In the genomic region with DNA sequence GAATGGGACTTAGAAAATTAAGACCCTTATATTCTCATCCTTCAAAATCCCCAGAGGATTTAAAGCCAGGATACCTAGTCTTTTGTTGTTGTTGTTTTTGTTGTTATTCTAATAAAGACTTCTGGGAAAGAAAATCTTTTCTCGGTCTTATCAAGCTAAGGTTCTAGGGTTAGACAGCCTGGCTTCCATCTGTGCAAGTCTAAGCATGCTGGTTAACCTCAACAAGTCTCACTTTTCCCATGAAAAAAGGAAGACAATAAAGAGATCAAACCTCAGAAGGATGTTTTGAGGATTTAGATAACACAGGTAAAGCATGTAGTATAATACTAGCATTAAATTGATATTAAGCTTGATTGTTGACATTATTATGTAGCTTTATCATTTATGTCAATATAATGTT, we compare ENCODE assay signal across 26 cellular contexts.
"Had no signal": no experiment of that assay in that cellular context is flagged by ENCODE, and none has a peak within 500 bp of the region (broad histone marks: within the 10 kb centered on the region; RNA-seq: fewer than 3 reads in every experiment).

No MANE protein-coding gene starts in this region.

- ATAC-seq: activated CD8-positive, alpha-beta memory T cell treated with anti-CD3 and anti-CD28 coated beads, Interleukin-2, amount 10 ng/mL, durations not matched to agents 7 days and 5 days; T-helper 17 cell had no signal

- H3K27ac Mint-ChIP-seq: activated B cell treated with CpG ODN at 0.5 μM for 24 hours; activated CD4-positive, alpha-beta T cell treated with anti-CD3 and anti-CD28 coated beads, Interleukin-2, amount 10 ng/mL, durations not matched to agents 24 days and 14 days; activated CD8-positive, alpha-beta memory T cell treated with anti-CD3 and anti-CD28 coated beads, Interleukin-2, amount 10 ng/mL, durations not matched to agents 7 days and 5 days; activated naive CD4-positive, alpha-beta T cell treated with anti-CD3 and anti-CD28 coated beads, Interleukin-2, amount 50 U/mL, for 24 hours; activated T-cell treated with anti-CD3 and anti-CD28 coated beads, Interleukin-2, amount 50 U/mL, for 24 hours; activated T-helper 1 cell treated with anti-CD3 and anti-CD28 coated beads, Interleukin-12 subunit alpha, Interleukin-12 subunit beta, Interleukin-2, Interleukin-4 antibody, amounts not matched to agents 30 ng/mL and 10 ng/mL and 1 ng/mL, durations not matched to agents 14 hours and 24 hours and 36 hours; T-helper 17 cell had no signal

- H3K4me3 ChIP-seq: ascending aorta had no signal

- FAIRE-seq: RCC 7860, TTC549 had no signal

- H3K4me3 Mint-ChIP-seq: activated B cell treated with CpG ODN at 0.5 μM for 24 hours; activated CD4-positive, alpha-beta T cell treated with anti-CD3 and anti-CD28 coated beads, Interleukin-2, amount 10 ng/mL, durations not matched to agents 24 days and 14 days; activated CD8-positive, alpha-beta memory T cell treated with anti-CD3 and anti-CD28 coated beads, Interleukin-2, amount 10 ng/mL, durations not matched to agents 7 days and 5 days; activated naive CD4-positive, alpha-beta T cell treated with anti-CD3 and anti-CD28 coated beads, Interleukin-2, amount 50 U/mL, for 24 hours; activated T-cell treated with anti-CD3 and anti-CD28 coated beads, Interleukin-2, amount 50 U/mL, for 24 hours; activated T-helper 1 cell treated with anti-CD3 and anti-CD28 coated beads, Interleukin-12 subunit alpha, Interleukin-12 subunit beta, Interleukin-2, Interleukin-4 antibody, amounts not matched to agents 30 ng/mL and 10 ng/mL and 1 ng/mL, durations not matched to agents 14 hours and 24 hours and 36 hours; T-helper 17 cell had no signal

- DNase-seq: activated B cell treated with CpG ODN at 0.5 μM for 24 hours; activated CD4-positive, alpha-beta T cell treated with anti-CD3 and anti-CD28 coated beads for 1 hour; activated CD4-positive, alpha-beta T cell treated with anti-CD3 and anti-CD28 coated beads, Interleukin-2, amount 10 ng/mL, durations not matched to agents 24 days and 14 days; activated CD4-positive, alpha-beta T cell treated with anti-CD3 and anti-CD28 coated beads, Interleukin-2, amount 50 U/mL, for 48 hours; activated CD8-positive, alpha-beta memory T cell treated with anti-CD3 and anti-CD28 coated beads, Interleukin-2, amount 10 ng/mL, durations not matched to agents 7 days and 5 days; activated effector memory CD4-positive, alpha-beta T cell treated with Interleukin-2 at 50 U/mL for 16 hours; activated naive CD4-positive, alpha-beta T cell; activated T-cell treated with anti-CD3 and anti-CD28 coated beads, Interleukin-2, amount 50 U/mL, for 24 hours; amniotic stem cell; brain microvascular endothelial cell; caudate nucleus; MM.1S; NCI-H146; NCI-H187 treated with DMSO at 0.1 percent for 48 hours; NCI-H2081 treated with DMSO at 0.1 percent for 48 hours; NCI-H510A treated with DMSO at 0.1 percent for 48 hours; NCI-H69; NK-92 treated with Interleukin-12 subunit alpha and Interleukin-12 subunit beta, amount 100 ng/mL, for 24 hours; SIG-M5; T-helper 17 cell; T-helper 9 cell had no signal

- H3K4me1 Mint-ChIP-seq: activated B cell treated with CpG ODN at 0.5 μM for 24 hours; activated CD4-positive, alpha-beta T cell treated with anti-CD3 and anti-CD28 coated beads, Interleukin-2, amount 10 ng/mL, durations not matched to agents 24 days and 14 days; activated CD8-positive, alpha-beta memory T cell treated with anti-CD3 and anti-CD28 coated beads, Interleukin-2, amount 10 ng/mL, durations not matched to agents 7 days and 5 days; activated naive CD4-positive, alpha-beta T cell treated with anti-CD3 and anti-CD28 coated beads, Interleukin-2, amount 50 U/mL, for 24 hours; T-helper 17 cell had no signal

- H3K27me3 Mint-ChIP-seq: activated B cell treated with CpG ODN at 0.5 μM for 24 hours; activated CD4-positive, alpha-beta T cell treated with anti-CD3 and anti-CD28 coated beads, Interleukin-2, amount 10 ng/mL, durations not matched to agents 24 days and 14 days; activated CD8-positive, alpha-beta memory T cell treated with anti-CD3 and anti-CD28 coated beads, Interleukin-2, amount 10 ng/mL, durations not matched to agents 7 days and 5 days; activated naive CD4-positive, alpha-beta T cell treated with anti-CD3 and anti-CD28 coated beads, Interleukin-2, amount 50 U/mL, for 24 hours; activated T-cell treated with anti-CD3 and anti-CD28 coated beads, Interleukin-2, amount 50 U/mL, for 24 hours; T-helper 17 cell had no signal

- H3K36me3 ChIP-seq: ascending aorta, brain microvascular endothelial cell had no signal

- H3K27me3 ChIP-seq: ascending aorta, brain microvascular endothelial cell had no signal

- H3K36me3 Mint-ChIP-seq: activated CD8-positive, alpha-beta memory T cell treated with anti-CD3 and anti-CD28 coated beads, Interleukin-2, amount 10 ng/mL, durations not matched to agents 7 days and 5 days; activated naive CD4-positive, alpha-beta T cell treated with anti-CD3 and anti-CD28 coated beads, Interleukin-2, amount 50 U/mL, for 24 hours had no signal

- H3K27ac ChIP-seq: ascending aorta, brain microvascular endothelial cell had no signal

- H3K9me3 ChIP-seq: ascending aorta had no signal

- H3K4me1 ChIP-seq: ascending aorta had no signal
